11 cellular contexts compared by ENCODE assay signal in genomic region chr19:37303591-37304171, GRCh38.
DNase-seq lines count a peak whose midpoint lies in the region; ATAC-seq, FAIRE-seq and TF ChIP-seq lines count a peak whose summit lies in the region.
"Had no signal": no experiment of that assay in that cellular context is flagged by ENCODE, and none has a peak within 500 bp of the region (broad histone marks: within the 10 kb centered on the region; RNA-seq: fewer than 3 reads in every experiment).

No MANE protein-coding gene starts in this region.

- intact Hi-C loops in activated B cell treated with CpG ODN at 0.5 μM for 24 hours (cut with micrococcal nuclease) (no loop called here), heart left ventricle (cut with DNase I) (no loop called here), pancreas (cut with DNase I) (no loop called here)

- peaks cover 0 to 12% (median 0%) of the 10 kb centered on the region in 12 donors for H3K9me3 ChIP-seq in heart left ventricle
- H3K9me3 ChIP-seq in pancreas: no peaks in the 10 kb centered on the region
- H3K9me3 ChIP-seq: HAP-1 had no signal

- H3K4me1 ChIP-seq in heart left ventricle (peaks cover 0 to 5% (median 0%) of the 10 kb centered on the region in 12 donors), pancreas (no peaks in the 10 kb centered on the region)
- H3K4me1 ChIP-seq: HAP-1 had no signal

- H3K9me3 Mint-ChIP-seq in activated B cell treated with CpG ODN at 0.5 μM for 24 hours: peaks cover 6% of the 10 kb centered on the region

- POLR2A ChIA-PET in activated B cell treated with CpG ODN at 0.5 μM for 24 hours (lab: Charles Lee): no interaction called here

- DNase-seq in activated B cell treated with CpG ODN at 0.5 μM for 24 hours (no peak), heart left ventricle (no peak), pancreas (peak in 1 of 6 donors; percentile 37), NCI-H1417 treated with DMSO at 0.1 percent for 48 hours (lab: John Stamatoyannopoulos, UW) (no peak), NCI-H187 (lab: John Stamatoyannopoulos, UW) (no peak)
- DNase-seq in stimulated activated CD4-positive, alpha-beta T cell treated with anti-CD3 and anti-CD28 coated beads, Interleukin-2, amount 100 ng/mL, for 48 hours: no peak
- DNase-seq: CD4-positive, CD25-positive, alpha-beta regulatory T cell; NCI-H226 had no signal

- WGBS in heart left ventricle, 4 donors: 29 to 61% (median 37%) methylated on average over 30 to 36 of the region's 36 CpGs
- 27 to 51% methylated on average over 36 of the region's 36 CpGs for WGBS in pancreas, 2 donors

- no peak for TF ChIP-seq POLR2A in heart left ventricle (IDR thresholded peaks at IDR 0.05)

- H3K27me3 Mint-ChIP-seq in activated B cell treated with CpG ODN at 0.5 μM for 24 hours: peaks cover 2% of the 10 kb centered on the region

- peak overlapping the region; percentile 46 for H3K27ac ChIP-seq in 22Rv1
- H3K27ac ChIP-seq in heart left ventricle: peak overlapping the region in 7 of 12 donors; percentile 8 to 75 (median 68)
- no peak overlapping the region for H3K27ac ChIP-seq in pancreas

- H3K4me3 ChIP-seq in heart left ventricle: peak overlapping the region; percentile 11 to 84 (median 60)
- peak overlapping the region in 3 of 4 donors; percentile 8 to 40 (median 29) for H3K4me3 ChIP-seq in pancreas
- H3K4me3 ChIP-seq: HAP-1 had no signal

- H3K36me3 ChIP-seq in heart left ventricle (no peaks in the 10 kb centered on the region), pancreas (no peaks in the 10 kb centered on the region)
- H3K36me3 ChIP-seq: HAP-1 had no signal

- no peaks in the 10 kb centered on the region for H3K27me3 ChIP-seq in heart left ventricle
- no peaks in the 10 kb centered on the region for H3K27me3 ChIP-seq in pancreas

- FAIRE-seq in pancreas (lab: Jason Lieb, UNC): no peak

- ATAC-seq in activated B cell treated with CpG ODN at 0.5 μM for 24 hours (ENCODE audit: low read depth) (no peak), heart left ventricle (peak; percentile 26 to 80 (median 68)), pancreas (peak; percentile 21 to 56 (median 26)), GM19328 (IDR thresholded peaks at IDR 0.05; ENCODE audit: unreplicated experiment) (no peak)

- CTCF ChIA-PET in activated B cell treated with CpG ODN at 0.5 μM for 24 hours (lab: Charles Lee): no interaction called here

- H3K4me1 Mint-ChIP-seq in activated B cell treated with CpG ODN at 0.5 μM for 24 hours: no peaks in the 10 kb centered on the region
- H3K4me1 Mint-ChIP-seq: CD4-positive, CD25-positive, alpha-beta regulatory T cell had no signal

- TF ChIP-seq CTCF in 22Rv1 (IDR thresholded peaks at IDR 0.05) (no peak), activated B cell treated with CpG ODN at 0.5 μM for 24 hours (IDR thresholded peaks at IDR 0.05) (no peak), heart left ventricle (IDR thresholded peaks at IDR 0.05) (no peak), pancreas (IDR thresholded peaks at IDR 0.05) (no peak)

- H3K4me3 Mint-ChIP-seq in activated B cell treated with CpG ODN at 0.5 μM for 24 hours: peak overlapping the region; percentile 50

- no peak overlapping the region for H3K27ac Mint-ChIP-seq in activated B cell treated with CpG ODN at 0.5 μM for 24 hours

- H3K36me3 Mint-ChIP-seq in activated B cell treated with CpG ODN at 0.5 μM for 24 hours (ENCODE audit: low read depth): no peaks in the 10 kb centered on the region
- H3K36me3 Mint-ChIP-seq: CD4-positive, CD25-positive, alpha-beta regulatory T cell had no signal

Comparison
In these comparisons a context has a peak if more than half of its experiments do, and no peak if none do; other contexts are left out.
1. H3K27ac ChIP-seq: peak in 22Rv1 (single experiment) and heart left ventricle (7 of 12); none in pancreas (0 of 4).
2. ATAC-seq: peak in heart left ventricle (4 of 4) and pancreas (4 of 4); none in activated B cell treated with CpG ODN at 0.5 μM for 24 hours (single experiment) and GM19328 (single experiment).